8 cellular contexts compared by ENCODE assay signal in the genomic region with DNA sequence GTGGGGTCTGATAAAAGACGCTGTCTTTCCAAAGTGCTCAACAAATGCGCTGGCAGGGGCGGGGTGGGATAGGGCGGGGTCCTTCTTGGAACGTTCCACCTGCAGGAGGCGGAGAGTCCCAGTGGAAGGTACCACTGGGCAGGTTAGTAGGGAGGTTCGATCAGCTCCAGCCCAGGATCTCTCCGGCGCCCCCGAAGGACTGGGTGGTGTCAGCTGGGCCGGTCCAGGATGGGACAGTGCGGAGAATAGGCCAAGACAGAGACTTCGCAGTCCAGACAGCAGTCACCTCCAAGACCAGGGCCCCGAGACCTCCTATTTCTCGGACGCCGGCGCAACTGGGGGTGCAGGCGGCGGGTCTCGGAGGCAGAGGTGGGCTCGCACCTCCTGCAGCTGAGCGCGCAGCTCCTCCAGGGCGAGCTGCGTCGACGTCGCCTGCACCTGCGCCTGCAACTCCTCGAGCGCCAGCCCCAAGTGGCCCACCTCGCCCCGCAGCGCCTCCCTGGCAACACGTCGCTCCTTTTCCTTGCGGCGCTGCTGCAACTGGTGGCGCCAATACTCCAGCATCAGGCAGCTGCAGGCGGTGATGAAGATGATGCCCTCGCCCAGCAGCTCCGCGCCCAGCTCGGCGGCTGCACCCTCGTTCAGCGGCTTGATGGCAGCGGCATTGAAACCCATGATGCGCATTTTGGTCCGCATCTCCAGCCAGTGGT. TPM values are rescaled to one million over a fixed set of nuclear protein-coding genes. Genes with fewer than 3 reads are reported as not detected.
DNase-seq lines count a peak whose midpoint lies in the region; ATAC-seq and TF ChIP-seq lines count a peak whose summit lies in the region.

No MANE protein-coding gene starts in this region.

- TF ChIP-seq CTCF in cardiac muscle cell (IDR thresholded peaks at IDR 0.05; ENCODE audit: low read depth, low read length), result no peak

- ATAC-seq in Right ventricle myocardium inferior (no peak), GM21423 (IDR thresholded peaks at IDR 0.05; ENCODE audit: unreplicated experiment) (no peak)
- peak; percentile 61 to 63 for ATAC-seq in activated T-cell treated with anti-CD3 and anti-CD28 coated beads, Interleukin-2, amount 50 U/mL, for 4 hours
- ATAC-seq in stimulated activated effector memory CD8-positive, alpha-beta T cell treated with anti-CD3 and anti-CD28 coated beads, Interleukin-12 subunit alpha, Interleukin-12 subunit beta, amount 100 ng/mL, for 72 hours, result peak; percentile 39

- H3K4me1 ChIP-seq in cardiac muscle cell (ENCODE audit: low read depth), result no peaks in the 10 kb centered on the region
- H3K4me1 ChIP-seq in SJCRH30, result no peaks in the 10 kb centered on the region

- peaks cover 5% of the 10 kb centered on the region for H3K27me3 ChIP-seq in cardiac muscle cell
- no peaks in the 10 kb centered on the region for H3K27me3 ChIP-seq in SJCRH30

- H3K27ac ChIP-seq in cardiac muscle cell, result no peak overlapping the region
- H3K27ac ChIP-seq in SJCRH30, result no peak overlapping the region

- intact Hi-C loops in Right ventricle myocardium inferior (cut with DNase I), result loop anchor here (10.0 kb wide), 1 partner anchor 56 kb away; a partner anchor contains a TSS

- H3K9me3 Mint-ChIP-seq in activated T-cell treated with anti-CD3 and anti-CD28 coated beads, Interleukin-2, amount 50 U/mL, for 4 hours, result no peaks in the 10 kb centered on the region
- peaks cover 5% of the 10 kb centered on the region for H3K9me3 Mint-ChIP-seq in stimulated activated effector memory CD8-positive, alpha-beta T cell treated with anti-CD3 and anti-CD28 coated beads, Interleukin-12 subunit alpha, Interleukin-12 subunit beta, amount 100 ng/mL, for 72 hours

- H3K36me3 Mint-ChIP-seq in activated T-cell treated with anti-CD3 and anti-CD28 coated beads, Interleukin-2, amount 50 U/mL, for 4 hours (ENCODE audit: insufficient read depth), result peaks cover 21% of the 10 kb centered on the region
- H3K36me3 Mint-ChIP-seq in stimulated activated effector memory CD8-positive, alpha-beta T cell treated with anti-CD3 and anti-CD28 coated beads, Interleukin-12 subunit alpha, Interleukin-12 subunit beta, amount 100 ng/mL, for 72 hours, result peaks cover 61% of the 10 kb centered on the region

- H3K36me3 ChIP-seq in cardiac muscle cell (peaks cover 7% of the 10 kb centered on the region), SJCRH30 (peaks cover 34% of the 10 kb centered on the region)

- no peaks in the 10 kb centered on the region for H3K9me3 ChIP-seq in cardiac muscle cell (ENCODE audit: low read depth)
- H3K9me3 ChIP-seq in iPS-18c (ENCODE audit: control insufficient read depth, insufficient read depth, low read length), result no peaks in the 10 kb centered on the region
- peaks cover 16% of the 10 kb centered on the region for H3K9me3 ChIP-seq in SJCRH30 (replicated peaks)

- no peak overlapping the region for H3K4me3 Mint-ChIP-seq in activated T-cell treated with anti-CD3 and anti-CD28 coated beads, Interleukin-2, amount 50 U/mL, for 4 hours
- H3K4me3 Mint-ChIP-seq in stimulated activated effector memory CD8-positive, alpha-beta T cell treated with anti-CD3 and anti-CD28 coated beads, Interleukin-12 subunit alpha, Interleukin-12 subunit beta, amount 100 ng/mL, for 72 hours, result no peak overlapping the region

- peak; percentile 43 to 60 for DNase-seq in cardiac muscle cell (ENCODE audit: low read depth in 1 of 2, low spot score in 1 of 2)
- no peak for DNase-seq in Right ventricle myocardium inferior (ENCODE audit: missing footprints)
- no peak for DNase-seq in activated T-cell treated with anti-CD3 and anti-CD28 coated beads, Interleukin-2, amount 50 U/mL, for 4 hours
- no peak for DNase-seq in stimulated activated effector memory CD8-positive, alpha-beta T cell treated with anti-CD3 and anti-CD28 coated beads, Interleukin-12 subunit alpha, Interleukin-12 subunit beta, amount 100 ng/mL, for 72 hours (ENCODE audit: low spot score in 2 of 2)
- DNase-seq in SJCRH30, result no peak
- DNase-seq in GM19240 (ENCODE audit: insufficient read length, low spot score), result no peak

- peak overlapping the region; percentile 80 for H3K27ac Mint-ChIP-seq in stimulated activated effector memory CD8-positive, alpha-beta T cell treated with anti-CD3 and anti-CD28 coated beads, Interleukin-12 subunit alpha, Interleukin-12 subunit beta, amount 100 ng/mL, for 72 hours

- H3K4me3 ChIP-seq in cardiac muscle cell, result peak overlapping the region; percentile 26
- H3K4me3 ChIP-seq in iPS-18c (ENCODE audit: insufficient read depth, low read depth, low read length), result peak overlapping the region; percentile 61
- H3K4me3 ChIP-seq in SJCRH30, result no peak overlapping the region

- H3K4me1 Mint-ChIP-seq in activated T-cell treated with anti-CD3 and anti-CD28 coated beads, Interleukin-2, amount 50 U/mL, for 4 hours (ENCODE audit: low read depth), result peaks cover 14% of the 10 kb centered on the region
- H3K4me1 Mint-ChIP-seq in stimulated activated effector memory CD8-positive, alpha-beta T cell treated with anti-CD3 and anti-CD28 coated beads, Interleukin-12 subunit alpha, Interleukin-12 subunit beta, amount 100 ng/mL, for 72 hours, result peaks cover 16% of the 10 kb centered on the region

- H3K27me3 Mint-ChIP-seq in activated T-cell treated with anti-CD3 and anti-CD28 coated beads, Interleukin-2, amount 50 U/mL, for 4 hours (ENCODE audit: low read depth), result no peaks in the 10 kb centered on the region

RNA-seq across cellular contexts. Expression of a gene that starts 21.6 kb away (rescaled TPM):
- total RNA-seq in cardiac muscle cell (91.6 and 95.8 TPM in 2 replicates), Right ventricle myocardium inferior (49.0 TPM)
- 72.4 and 83.3 TPM in 2 replicates for polyA plus RNA-seq in cardiac muscle cell
- total RNA-seq in activated T-cell treated with anti-CD3 and anti-CD28 coated beads, Interleukin-2, amount 50 U/mL, for 4 hours, result 100 to 1,000 TPM; 135 to 164 (median 157) TPM
- total RNA-seq in SJCRH30 (2014; rRNA removed; shearing (Covaris generic)), result 43.8 and 48.8 TPM in 2 replicates

RNA-seq across cellular contexts. Expression of a gene that starts 30.7 kb away (rescaled TPM):
- total RNA-seq in cardiac muscle cell, result 1.3 and 2.9 TPM in 2 replicates
- polyA plus RNA-seq in cardiac muscle cell, result 1.2 and 4.0 TPM in 2 replicates
- 0.65 TPM for total RNA-seq in Right ventricle myocardium inferior
- total RNA-seq in activated T-cell treated with anti-CD3 and anti-CD28 coated beads, Interleukin-2, amount 50 U/mL, for 4 hours, result 1 to 10 TPM; 1.1 to 1.4 (median 1.3) TPM
- 1.0 and 1.4 TPM in 2 replicates for total RNA-seq in SJCRH30 (2014; rRNA removed; shearing (Covaris generic))

RNA-seq across cellular contexts. Expression of a gene that starts 32.1 kb away (rescaled TPM):
- total RNA-seq in cardiac muscle cell, result 43.7 and 56.5 TPM in 2 replicates
- polyA plus RNA-seq in cardiac muscle cell, result 92.2 and 111 TPM in 2 replicates
- total RNA-seq in Right ventricle myocardium inferior, result 30.6 TPM
- 1 to 10 TPM in 2 of 3 donors, under 1 TPM in 1; 0.83 to 1.5 (median 1.5) TPM for total RNA-seq in activated T-cell treated with anti-CD3 and anti-CD28 coated beads, Interleukin-2, amount 50 U/mL, for 4 hours
- total RNA-seq in SJCRH30 (2014; rRNA removed; shearing (Covaris generic)), result 29.3 and 30.9 TPM in 2 replicates

RNA-seq across cellular contexts. Expression of a gene that starts 55.7 kb away (rescaled TPM):
- total RNA-seq in cardiac muscle cell (13.2 and 13.7 TPM in 2 replicates), Right ventricle myocardium inferior (24.5 TPM)
- 14.8 and 26.7 TPM in 2 replicates for polyA plus RNA-seq in cardiac muscle cell
- total RNA-seq in activated T-cell treated with anti-CD3 and anti-CD28 coated beads, Interleukin-2, amount 50 U/mL, for 4 hours, result 10 to 100 TPM; 14.1 to 15.5 (median 15.1) TPM
- total RNA-seq in SJCRH30 (2014; rRNA removed; shearing (Covaris generic)), result 8.6 and 9.9 TPM in 2 replicates

Comparison
In these comparisons a context has a peak if more than half of its experiments do, and no peak if none do; other contexts are left out.
1. DNase-seq: peak in cardiac muscle cell (2 of 2); none in Right ventricle myocardium inferior (single experiment), activated T-cell treated with anti-CD3 and anti-CD28 coated beads, Interleukin-2, amount 50 U/mL, for 4 hours (single experiment), stimulated activated effector memory CD8-positive, alpha-beta T cell treated with anti-CD3 and anti-CD28 coated beads, Interleukin-12 subunit alpha, Interleukin-12 subunit beta, amount 100 ng/mL, for 72 hours (0 of 2), SJCRH30 (0 of 2) and GM19240 (single experiment).
2. ATAC-seq: peak in activated T-cell treated with anti-CD3 and anti-CD28 coated beads, Interleukin-2, amount 50 U/mL, for 4 hours (2 of 2) and stimulated activated effector memory CD8-positive, alpha-beta T cell treated with anti-CD3 and anti-CD28 coated beads, Interleukin-12 subunit alpha, Interleukin-12 subunit beta, amount 100 ng/mL, for 72 hours (single experiment); none in Right ventricle myocardium inferior (single experiment) and GM21423 (single experiment).
3. RNA of a gene that starts 32.1 kb away (total RNA-seq): 43.7 to 56.5 TPM in cardiac muscle cell, 30.6 TPM in Right ventricle myocardium inferior (single experiment) and 29.3 to 30.9 TPM in SJCRH30; 0.83 to 1.5 TPM in activated T-cell treated with anti-CD3 and anti-CD28 coated beads, Interleukin-2, amount 50 U/mL, for 4 hours; every median in the first group is over 10 times any median in the second.